In the genomic region with DNA sequence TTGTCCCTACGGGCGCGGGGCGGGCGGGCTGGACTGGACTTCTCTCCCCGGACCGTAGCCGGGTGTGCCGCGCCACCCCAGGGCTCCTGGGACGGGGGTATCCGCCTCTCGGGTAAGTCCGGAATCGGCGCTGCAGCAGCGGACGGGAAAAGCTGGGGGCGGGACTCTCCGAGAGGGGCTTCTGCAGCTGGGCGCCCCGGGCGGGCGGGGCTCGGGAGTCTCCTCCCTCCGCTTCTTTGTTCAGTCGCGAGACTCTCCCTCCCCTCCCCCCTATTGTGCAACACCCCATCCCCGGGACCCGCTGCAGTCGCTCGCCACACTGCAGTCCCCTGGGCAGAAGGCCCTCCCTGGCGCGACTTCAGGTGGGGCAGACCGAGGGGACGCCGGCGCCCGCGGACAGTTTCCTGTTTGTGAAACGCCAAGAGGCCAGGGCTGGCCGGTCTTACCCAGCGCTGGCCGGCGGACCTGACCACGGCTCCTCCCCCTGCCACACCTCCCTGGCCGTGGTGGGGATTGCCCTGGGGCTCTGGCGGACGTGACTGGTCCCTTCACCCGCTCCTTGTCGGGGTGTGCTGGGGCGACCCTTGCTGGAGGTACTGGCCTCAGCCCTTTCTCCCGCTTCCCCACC, we compare ENCODE assay signal across 8 cellular contexts. TPM values are rescaled to one million over a fixed set of nuclear protein-coding genes. Genes with fewer than 3 reads are reported as not detected.
A peak's percentile ranks its signal among the peaks of the same experiment; 100 is the strongest.
DNase-seq lines count a peak whose midpoint lies in the region; ATAC-seq and TF ChIP-seq lines count a peak whose summit lies in the region.

No MANE protein-coding gene starts in this region.

- peak; percentile 36 for TF ChIP-seq POLR2A in GM19099 (IDR thresholded peaks at IDR 0.05; ENCODE audit: extremely low read depth, insufficient read length, low read depth)

- ATAC-seq in HG03378 (IDR thresholded peaks at IDR 0.05; ENCODE audit: unreplicated experiment), result peak; percentile 36
- ATAC-seq in left lobe of liver, result peak; percentile 74

- TF ChIP-seq CTCF in AG09319 (IDR thresholded peaks at IDR 0.05; ENCODE audit: low read depth, low read length), result no peak

- peak; percentile 65 for DNase-seq in AG09319 (ENCODE audit: extremely low read depth, low read depth)
- DNase-seq in NCI-H524 (lab: John Stamatoyannopoulos, UW), result peak; percentile 50 to 71
- DNase-seq in activated CD4-positive, alpha-beta T cell treated with anti-CD3 and anti-CD28 coated beads for 4 hours, result peak; percentile 51 to 63
- peak; percentile 43 for DNase-seq in cortex of kidney (lab: John Stamatoyannopoulos, UW)
- peak; percentile 84 for DNase-seq in left lobe of liver (ENCODE audit: low spot score)
- DNase-seq in stimulated activated CD4-positive, alpha-beta T cell treated with anti-CD3 and anti-CD28 coated beads, Interleukin-1b, Interleukin-23, amount 100 ng/mL, for 48 hours, result peak; percentile 67

RNA-seq across cellular contexts. Expression of a gene that starts 1.0 kb away (rescaled TPM):
- 5.3 TPM for total RNA-seq in left lobe of liver

Comparison
In these comparisons a context has a peak if more than half of its experiments do, and no peak if none do; other contexts are left out.
1. Peak in every context shown above with its lines: DNase-seq and ATAC-seq.